ENCODE assay signal across 10 cellular contexts in genomic region chr17:76076100-76076764, GRCh38. TPM values are rescaled to one million over a fixed set of nuclear protein-coding genes. Genes with fewer than 3 reads are reported as not detected.
DNase-seq lines count a peak whose midpoint lies in the region; ATAC-seq and TF ChIP-seq lines count a peak whose summit lies in the region.
"Had no signal": no experiment of that assay in that cellular context is flagged by ENCODE, and none has a peak within 500 bp of the region (broad histone marks: within the 10 kb centered on the region; RNA-seq: fewer than 3 reads in every experiment).

No MANE protein-coding gene starts in this region.

- peak overlapping the region; percentile 53 for H3K4me2 ChIP-seq in mammary epithelial cell (ENCODE audit: insufficient read depth, low read depth, low read length)

- TF ChIP-seq CTCF in mammary epithelial cell (conservative IDR thresholded peaks at IDR 0.05 in 1 of 2, IDR thresholded peaks at IDR 0.05 in 1 of 2; ENCODE audit: extremely low read depth in 1 of 2, insufficient read depth in 1 of 2, low read depth in 1 of 2, low read length in 2 of 2) (no peak), MCF 10A (IDR thresholded peaks at IDR 0.05; ENCODE audit: unreplicated experiment) (no peak), thoracic aorta (IDR thresholded peaks at IDR 0.05) (no peak)

- WGBS in mammary epithelial cell (ENCODE audit: low coverage, missing lambda C conversion rate): 2% methylated on average over 18 of the region's 47 CpGs

- H3K4me1 ChIP-seq in mammary epithelial cell (ENCODE audit: insufficient read depth, low read length) (peaks cover 27% of the 10 kb centered on the region), thoracic aorta (ENCODE audit: control insufficient read depth in 1 of 2, low read depth in 2 of 2) (peaks cover 9 to 43% of the 10 kb centered on the region in 2 donors)

- no peak overlapping the region for H3K27ac Mint-ChIP-seq in MCF 10A (ENCODE audit: low read depth, unreplicated experiment)
- no peak overlapping the region for H3K27ac Mint-ChIP-seq in activated CD8-positive, alpha-beta T cell treated with anti-CD3 and anti-CD28 coated beads, Interleukin-2, amount 10 ng/mL, durations not matched to agents 7 days and 5 days

- POLR2A ChIA-PET in MCF 10A (lab: Yijun Ruan, JAX): interaction anchor here (0.9 to 1.1 kb wide), 2 partner anchors 19 to 167 kb away, joined by 3 to 5 read pairs; no protein-coding TSS in a partner anchor
- POLR2A ChIA-PET in activated CD8-positive, alpha-beta T cell treated with anti-CD3 and anti-CD28 coated beads, Interleukin-2, amount 10 ng/mL, durations not matched to agents 7 days and 5 days (lab: Charles Lee): interaction anchor here (0.9 to 1.3 kb wide), 2 partner anchors 28 to 65 kb away, joined by 3 to 4 read pairs; partner anchors contain the start of gene EXOC7

- peaks cover 17% of the 10 kb centered on the region for H3K79me2 ChIP-seq in mammary epithelial cell (ENCODE audit: insufficient read depth, low read length)

- peaks cover 4% of the 10 kb centered on the region for H3K4me1 Mint-ChIP-seq in MCF 10A (ENCODE audit: insufficient read depth, unreplicated experiment)
- H3K4me1 Mint-ChIP-seq in activated CD8-positive, alpha-beta T cell treated with anti-CD3 and anti-CD28 coated beads, Interleukin-2, amount 10 ng/mL, durations not matched to agents 7 days and 5 days (ENCODE audit: low read depth): peaks cover 37% of the 10 kb centered on the region

- no peaks in the 10 kb centered on the region for H3K9me3 Mint-ChIP-seq in MCF 10A (ENCODE audit: unreplicated experiment)
- H3K9me3 Mint-ChIP-seq in activated CD8-positive, alpha-beta T cell treated with anti-CD3 and anti-CD28 coated beads, Interleukin-2, amount 10 ng/mL, durations not matched to agents 7 days and 5 days (ENCODE audit: insufficient read depth): no peaks in the 10 kb centered on the region

- no TSS peak for BruUV-seq in mammary epithelial cell (replicated peaks; lab: Mats Ljungman, UMichigan)
- BruUV-seq in MCF 10A (replicated peaks; lab: Mats Ljungman, UMichigan): no TSS peak

- in situ Hi-C loops in mammary epithelial cell (cut with MboI; ENCODE audit: low sequenced_read_pairs in 2 of 2): no loop called here

- intact Hi-C loops in mammary epithelial cell (cut with micrococcal nuclease): no loop called here
- intact Hi-C loops in MCF 10A (cut with micrococcal nuclease): no loop called here

- H3K36me3 Mint-ChIP-seq in MCF 10A (ENCODE audit: insufficient read depth, unreplicated experiment): peaks cover 6% of the 10 kb centered on the region
- peaks cover 5% of the 10 kb centered on the region for H3K36me3 Mint-ChIP-seq in activated CD8-positive, alpha-beta T cell treated with anti-CD3 and anti-CD28 coated beads, Interleukin-2, amount 10 ng/mL, durations not matched to agents 7 days and 5 days (ENCODE audit: low read depth)

- H3K9me3 ChIP-seq in mammary epithelial cell (replicated peaks; ENCODE audit: insufficient read depth, low read length): no peaks in the 10 kb centered on the region
- no peaks in the 10 kb centered on the region for H3K9me3 ChIP-seq in thoracic aorta
- H3K9me3 ChIP-seq: lower lobe of right lung had no signal

- H3K4me3 ChIP-seq in mammary epithelial cell (replicated peaks in 1 of 3; ENCODE audit: insufficient read depth in 1 of 3, low read depth in 2 of 3, low read length in 3 of 3) (no peak overlapping the region), thoracic aorta (peak overlapping the region; percentile 27)

- H3K4me3 Mint-ChIP-seq in MCF 10A (ENCODE audit: unreplicated experiment): no peak overlapping the region
- peak overlapping the region; percentile 67 for H3K4me3 Mint-ChIP-seq in activated CD8-positive, alpha-beta T cell treated with anti-CD3 and anti-CD28 coated beads, Interleukin-2, amount 10 ng/mL, durations not matched to agents 7 days and 5 days

- H3K9ac ChIP-seq in mammary epithelial cell (ENCODE audit: insufficient read depth, low read length): no peak overlapping the region

- H3K27me3 Mint-ChIP-seq in MCF 10A (ENCODE audit: insufficient read depth, unreplicated experiment): peaks cover 54% of the 10 kb centered on the region
- H3K27me3 Mint-ChIP-seq in activated CD8-positive, alpha-beta T cell treated with anti-CD3 and anti-CD28 coated beads, Interleukin-2, amount 10 ng/mL, durations not matched to agents 7 days and 5 days (ENCODE audit: low read depth): peaks cover 54% of the 10 kb centered on the region

- H2AFZ ChIP-seq in mammary epithelial cell (ENCODE audit: low read depth, low read length): no peak overlapping the region

- H3K36me3 ChIP-seq in mammary epithelial cell (ENCODE audit: insufficient read depth, low read length) (no peaks in the 10 kb centered on the region), thoracic aorta (no peaks in the 10 kb centered on the region)
- H3K36me3 ChIP-seq: lower lobe of right lung had no signal

- CTCF ChIA-PET in mammary epithelial cell (lab: Charles Lee; ENCODE audit: low non-redundant PET) (no interaction called here), MCF 10A (lab: Yijun Ruan, JAX) (interaction anchor here (0.6 kb wide), 1 partner anchor 481 kb away, joined by 4 read pairs; no protein-coding TSS in a partner anchor)
- CTCF ChIA-PET in activated CD8-positive, alpha-beta T cell treated with anti-CD3 and anti-CD28 coated beads, Interleukin-2, amount 10 ng/mL, durations not matched to agents 7 days and 5 days (lab: Charles Lee): interaction anchor here (1.0 to 2.1 kb wide), 3 partner anchors 62 to 322 kb away, joined by 3 to 7 read pairs (median 5); no protein-coding TSS in a partner anchor

- H3K27ac ChIP-seq in mammary epithelial cell (ENCODE audit: insufficient read depth, low read depth, low read length) (no peak overlapping the region), thoracic aorta (no peak overlapping the region)
- H3K27ac ChIP-seq: lower lobe of right lung had no signal

- H4K20me1 ChIP-seq in mammary epithelial cell (ENCODE audit: insufficient read depth, low read length): no peaks in the 10 kb centered on the region

- dilution Hi-C loops in mammary epithelial cell (cut with HindIII; ENCODE audit: low sequenced_read_pairs): loop anchor here (5.0 kb wide), 3 partner anchors 39 to 149 kb away; no protein-coding TSS in a partner anchor

- H3K27me3 ChIP-seq in mammary epithelial cell (ENCODE audit: insufficient read depth, low read length): peaks cover 53% of the 10 kb centered on the region
- peaks cover 13% of the 10 kb centered on the region for H3K27me3 ChIP-seq in thoracic aorta (replicated peaks; ENCODE audit: insufficient read depth)

- DNase-seq in mammary epithelial cell: no peak
- DNase-seq in MCF 10A (ENCODE audit: unreplicated experiment): no peak
- no peak for DNase-seq in activated CD8-positive, alpha-beta T cell treated with anti-CD3 and anti-CD28 coated beads, Interleukin-2, amount 10 ng/mL, durations not matched to agents 7 days and 5 days
- peak; percentile 67 for DNase-seq in islet precursor cell
- no peak for DNase-seq in thoracic aorta (ENCODE audit: low spot score)
- no peak for DNase-seq in mucosa of gallbladder (ENCODE audit: low spot score)
- no peak for DNase-seq in SIG-M5 treated with dmso at 0.1 percent for 504 hours (lab: John Stamatoyannopoulos, UW; ENCODE audit: unreplicated experiment)
- DNase-seq: lower lobe of right lung, NCI-H1436 had no signal

- no peak for ATAC-seq in activated CD8-positive, alpha-beta T cell treated with anti-CD3 and anti-CD28 coated beads, Interleukin-2, amount 10 ng/mL, durations not matched to agents 7 days and 5 days
- ATAC-seq in thoracic aorta (ENCODE audit: insufficient number of reproducible peaks, low FRiP score, low read depth): no peak
- no peak for ATAC-seq in HG03354 (IDR thresholded peaks at IDR 0.05; ENCODE audit: poor library complexity, severe bottlenecking, unreplicated experiment)
- ATAC-seq: lower lobe of right lung had no signal

RNA-seq across cellular contexts. Expression of gene GALR2, which starts 1.7 kb away (rescaled TPM):
- not detected for total RNA-seq in mammary epithelial cell
- 0.15 TPM for polyA plus RNA-seq in mammary epithelial cell
- polyA minus RNA-seq in mammary epithelial cell: not detected
- 0.37 TPM in 1 of 2 replicates, not detected in the other for total RNA-seq in MCF 10A (2022)
- under 1 TPM in 1 of 2 experiments, not detected in 1; 0.18 TPM for total RNA-seq in activated CD8-positive, alpha-beta T cell treated with anti-CD3 and anti-CD28 coated beads, Interleukin-2, amount 10 ng/mL, durations not matched to agents 7 days and 5 days
- 1 to 10 TPM in 1 of 2 donors, not detected in 1; 1.4 TPM for total RNA-seq in thoracic aorta
- 0.20 TPM for total RNA-seq in mucosa of gallbladder
- total RNA-seq: lower lobe of right lung had no signal

RNA-seq across cellular contexts. Expression of gene ZACN, which starts 2.8 kb away (rescaled TPM):
- total RNA-seq in mammary epithelial cell (not detected), MCF 10A (2022) (not detected in 2 replicates), thoracic aorta (not detected), mucosa of gallbladder (not detected)
- not detected for polyA plus RNA-seq in mammary epithelial cell
- not detected for polyA minus RNA-seq in mammary epithelial cell
- total RNA-seq in activated CD8-positive, alpha-beta T cell treated with anti-CD3 and anti-CD28 coated beads, Interleukin-2, amount 10 ng/mL, durations not matched to agents 7 days and 5 days: under 1 TPM; 0.18 to 0.34 TPM
- total RNA-seq: lower lobe of right lung had no signal

RNA-seq across cellular contexts. Expression of gene SRP68, which starts 3.9 kb away (rescaled TPM):
- total RNA-seq in mammary epithelial cell (100 to 1,000 TPM in 1 of 2 donors, 10 to 100 TPM in 1; 24.5 to 102 TPM), MCF 10A (2022) (80.8 and 106 TPM in 2 replicates), thoracic aorta (10 to 100 TPM; 19.1 to 39.9 TPM), mucosa of gallbladder (69.8 TPM)
- polyA plus RNA-seq in mammary epithelial cell: 63.7 TPM
- 88.5 TPM for polyA minus RNA-seq in mammary epithelial cell
- total RNA-seq in activated CD8-positive, alpha-beta T cell treated with anti-CD3 and anti-CD28 coated beads, Interleukin-2, amount 10 ng/mL, durations not matched to agents 7 days and 5 days: 10 to 100 TPM; 85.1 to 86.0 TPM

RNA-seq across cellular contexts. Expression of gene EXOC7, which starts 27.4 kb away (rescaled TPM):
- total RNA-seq in mammary epithelial cell (100 to 1,000 TPM; 102 to 111 TPM), MCF 10A (2022) (80.8 and 106 TPM in 2 replicates), thoracic aorta (10 to 100 TPM; 79.7 to 94.0 TPM), mucosa of gallbladder (163 TPM)
- polyA plus RNA-seq in mammary epithelial cell: 55.8 TPM
- polyA minus RNA-seq in mammary epithelial cell: 98.8 TPM
- total RNA-seq in activated CD8-positive, alpha-beta T cell treated with anti-CD3 and anti-CD28 coated beads, Interleukin-2, amount 10 ng/mL, durations not matched to agents 7 days and 5 days: 100 to 1,000 TPM; 126 to 129 TPM

RNA-seq across cellular contexts. Expression of gene EVPL, which starts 49.1 kb away (rescaled TPM):
- 1 to 10 TPM; 1.0 to 6.2 TPM for total RNA-seq in mammary epithelial cell
- 0.46 TPM for polyA plus RNA-seq in mammary epithelial cell
- 0.57 TPM for polyA minus RNA-seq in mammary epithelial cell
- 7.7 and 8.1 TPM in 2 replicates for total RNA-seq in MCF 10A (2022)
- total RNA-seq in activated CD8-positive, alpha-beta T cell treated with anti-CD3 and anti-CD28 coated beads, Interleukin-2, amount 10 ng/mL, durations not matched to agents 7 days and 5 days: under 1 TPM; 0.34 to 0.47 TPM
- 1 to 10 TPM; 1.4 to 1.6 TPM for total RNA-seq in thoracic aorta
- total RNA-seq in mucosa of gallbladder: 14.9 TPM
